8 cellular contexts compared by ENCODE assay signal in the genomic region with DNA sequence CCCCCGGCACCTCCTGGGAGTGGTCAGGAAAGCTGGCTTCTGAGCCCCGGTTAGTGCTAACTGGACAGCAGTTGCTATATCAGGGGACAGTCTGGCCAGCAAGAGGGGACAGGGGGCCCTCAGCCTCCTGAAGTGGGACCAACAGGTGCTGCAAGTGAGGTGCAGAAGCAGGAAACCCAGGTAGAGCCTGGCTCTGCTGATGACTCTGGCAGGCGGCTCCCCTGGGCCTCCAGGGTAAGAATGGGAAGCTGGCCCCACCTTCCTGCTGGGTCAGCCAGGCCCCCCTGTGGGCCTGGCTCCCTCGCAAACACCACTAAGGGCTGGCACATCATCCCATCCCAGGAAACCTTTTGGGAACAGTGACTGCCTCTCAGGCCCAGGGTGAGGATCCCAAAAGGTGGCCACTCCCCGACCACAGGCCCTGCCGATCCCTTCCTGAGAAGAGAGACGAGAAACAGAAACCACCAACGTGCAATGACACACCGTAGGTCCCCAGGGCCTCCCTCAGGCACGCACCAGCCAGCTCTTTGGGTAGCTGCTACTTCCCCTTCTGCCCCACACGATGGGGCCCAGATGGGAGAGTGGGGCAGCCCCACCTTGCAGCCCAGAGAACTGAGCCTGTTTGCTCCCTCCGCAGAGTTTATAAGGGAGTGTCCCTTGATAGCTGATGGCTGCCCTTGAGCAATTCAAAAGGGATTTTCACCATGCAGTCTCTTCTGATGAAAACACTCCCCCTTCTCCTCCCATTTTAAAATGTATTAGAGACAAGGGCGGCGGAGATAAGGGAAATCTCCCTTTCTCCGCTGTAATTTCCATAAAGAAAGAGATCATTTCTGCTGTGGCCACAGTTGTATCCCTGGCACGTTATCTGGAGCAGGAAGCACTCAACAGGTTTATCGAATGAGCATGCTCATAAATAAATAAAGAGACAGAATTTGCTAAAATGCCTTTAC.
A peak's percentile ranks its signal among the peaks of the same experiment; 100 is the strongest.
DNase-seq lines count a peak whose midpoint lies in the region; ATAC-seq, FAIRE-seq and TF ChIP-seq lines count a peak whose summit lies in the region.

No MANE protein-coding gene starts in this region.

- FAIRE-seq in RCC 7860 (lab: Jason Lieb, UNC): no peak

- ATAC-seq in GM18873 (IDR thresholded peaks at IDR 0.05; ENCODE audit: low FRiP score, unreplicated experiment) (peak; percentile 86), HG03039 (IDR thresholded peaks at IDR 0.05; ENCODE audit: unreplicated experiment) (peak; percentile 72)

- H3K27ac ChIP-seq in dorsolateral prefrontal cortex: peak overlapping the region in 4 of 59 donors; percentile 15 to 93 (median 37)

- H3K4me3 ChIP-seq in dorsolateral prefrontal cortex: no peak overlapping the region

- TF ChIP-seq CTCF in dorsolateral prefrontal cortex (IDR thresholded peaks at IDR 0.05 in 54 of 56, conservative IDR thresholded peaks at IDR 0.05 in 2 of 56; ENCODE audit: low read depth in 1 of 56, partially characterized antibody in 56 of 56): no peak

- intact Hi-C loops in dorsolateral prefrontal cortex (cut with DNase I): no loop called here

- no peaks in the 10 kb centered on the region for H3K27me3 ChIP-seq in dorsolateral prefrontal cortex

- DNase-seq in RCC 7860 (ENCODE audit: low spot score) (peak; percentile 19), activated T-helper 1 cell treated with Interleukin-2 at 50 U/mL for 16 hours (ENCODE audit: low read depth) (peak; percentile 61), germinal center (ENCODE audit: low spot score) (peak; percentile 86), dorsolateral prefrontal cortex (no peak), NCI-H2227 (lab: John Stamatoyannopoulos, UW; ENCODE audit: unreplicated experiment) (no peak)
- peak; percentile 85 to 88 for DNase-seq in stimulated activated CD4-positive, alpha-beta T cell treated with anti-CD3 and anti-CD28 coated beads, Interleukin-15, amount 100 ng/mL, for 48 hours (ENCODE audit: low read depth in 2 of 2)

Comparison
In these comparisons a context has a peak if more than half of its experiments do, and no peak if none do; other contexts are left out.
1. DNase-seq: peak in RCC 7860 (single experiment), activated T-helper 1 cell treated with Interleukin-2 at 50 U/mL for 16 hours (single experiment), germinal center (single experiment) and stimulated activated CD4-positive, alpha-beta T cell treated with anti-CD3 and anti-CD28 coated beads, Interleukin-15, amount 100 ng/mL, for 48 hours (2 of 2); none in dorsolateral prefrontal cortex (0 of 10) and NCI-H2227 (single experiment).